In genomic region chr1:115300087-115300856, GRCh38 we compare ENCODE assay signal across 15 cellular contexts. TPM values are rescaled to one million over a fixed set of nuclear protein-coding genes. Genes with fewer than 3 reads are reported as not detected.
DNase-seq lines count a peak whose midpoint lies in the region; ATAC-seq and TF ChIP-seq lines count a peak whose summit lies in the region.
"Had no signal": no experiment of that assay in that cellular context is flagged by ENCODE, and none has a peak within 500 bp of the region (broad histone marks: within the 10 kb centered on the region; RNA-seq: fewer than 3 reads in every experiment).

No MANE protein-coding gene starts in this region.

- intact Hi-C loops in ovary (cut with DNase I), result no loop called here

- no peak overlapping the region for H3K27ac Mint-ChIP-seq in activated T-helper 17 cell treated with anti-CD3 and anti-CD28 coated beads, Interleukin-2, amount 50 U/mL, for 72 hours

- ATAC-seq in GM18498 (IDR thresholded peaks at IDR 0.05; ENCODE audit: unreplicated experiment), result no peak
- ATAC-seq in activated T-helper 17 cell treated with anti-CD3 and anti-CD28 coated beads, Interleukin-2, amount 50 U/mL, for 72 hours (replicated peaks), result no peak
- ATAC-seq: Panc1 had no signal

- no peaks in the 10 kb centered on the region for H3K36me3 Mint-ChIP-seq in activated T-helper 17 cell treated with anti-CD3 and anti-CD28 coated beads, Interleukin-2, amount 50 U/mL, for 72 hours (ENCODE audit: low read depth)

- no peak overlapping the region for H3K4me3 ChIP-seq in AG10803 (ENCODE audit: low read length)
- no peak overlapping the region for H3K4me3 ChIP-seq in SJSA1
- H3K4me3 ChIP-seq in MG63, result no peak overlapping the region
- no peak overlapping the region for H3K4me3 ChIP-seq in ovary
- H3K4me3 ChIP-seq: uterus had no signal

- H3K4me1 ChIP-seq in SJSA1 (replicated peaks) (peaks cover 51% of the 10 kb centered on the region), ovary (ENCODE audit: insufficient read depth) (peaks cover 7% of the 10 kb centered on the region)
- H3K4me1 ChIP-seq: uterus had no signal

- H3K9me3 ChIP-seq in SJSA1 (replicated peaks) (no peaks in the 10 kb centered on the region), MG63 (no peaks in the 10 kb centered on the region; the same call in 1 of the 2 replicates), ovary (no peaks in the 10 kb centered on the region)
- H3K9me3 ChIP-seq: uterus had no signal

- H3K4me3 Mint-ChIP-seq in activated T-helper 17 cell treated with anti-CD3 and anti-CD28 coated beads, Interleukin-2, amount 50 U/mL, for 72 hours, result no peak overlapping the region

- H3K9me3 Mint-ChIP-seq in activated T-helper 17 cell treated with anti-CD3 and anti-CD28 coated beads, Interleukin-2, amount 50 U/mL, for 72 hours, result peaks cover 5% of the 10 kb centered on the region

- no peaks in the 10 kb centered on the region for H3K4me1 Mint-ChIP-seq in activated T-helper 17 cell treated with anti-CD3 and anti-CD28 coated beads, Interleukin-2, amount 50 U/mL, for 72 hours

- no peak for TF ChIP-seq CTCF in AG10803 (conservative IDR thresholded peaks at IDR 0.05; ENCODE audit: low read length)
- no peak for TF ChIP-seq CTCF in ovary (IDR thresholded peaks at IDR 0.05)

- DNase-seq in AG10803 (ENCODE audit: low read depth) (peak; percentile 53), HT1080 (ENCODE audit: low read depth) (peak; percentile 62), SJSA1 (ENCODE audit: low read depth in 1 of 2, low spot score in 2 of 2) (peak in 1 of 2 experiments; percentile 70), glomerular visceral epithelial cell (ENCODE audit: extremely low spot score) (peak; percentile 80), MG63 (no peak), ovary (no peak)
- DNase-seq: activated T-cell treated with anti-CD3 and anti-CD28 coated beads, Interleukin-2, amount 50 U/mL, for 1 hour; anterior cingulate cortex; NCI-H2029; uterus had no signal

- peaks cover 29% of the 10 kb centered on the region for H3K27me3 Mint-ChIP-seq in activated T-helper 17 cell treated with anti-CD3 and anti-CD28 coated beads, Interleukin-2, amount 50 U/mL, for 72 hours

- no peaks in the 10 kb centered on the region for H3K27me3 ChIP-seq in SJSA1 (replicated peaks)
- H3K27me3 ChIP-seq in MG63, result no peaks in the 10 kb centered on the region
- no peaks in the 10 kb centered on the region for H3K27me3 ChIP-seq in ovary
- H3K27me3 ChIP-seq: uterus had no signal

- 70 to 79% (median 71%) methylated on average over 8 of the region's 8 CpGs for WGBS in ovary, 3 donors

- H3K27ac ChIP-seq in SJSA1 (peak overlapping the region; percentile 45), ovary (no peak overlapping the region)
- H3K27ac ChIP-seq: VCaP had no signal

- TF ChIP-seq EP300 in ovary (IDR thresholded peaks at IDR 0.05), result no peak

- H3K36me3 ChIP-seq in SJSA1 (no peaks in the 10 kb centered on the region), MG63 (no peaks in the 10 kb centered on the region), ovary (no peaks in the 10 kb centered on the region)
- H3K36me3 ChIP-seq: uterus had no signal

- TF ChIP-seq POLR2A in ovary (IDR thresholded peaks at IDR 0.05), result no peak

RNA-seq across cellular contexts. Expression of gene NGF, which starts 37.8 kb away (rescaled TPM):
- 0.84 and 0.88 TPM in 2 replicates for total RNA-seq in HT1080 (2014; rRNA removed; shearing (Covaris generic))
- 0.35 TPM in 1 of 2 replicates, not detected in the other for polyA plus RNA-seq in HT1080 (2015; cell fraction: cytosol; rRNA removed)
- polyA plus RNA-seq in HT1080 (2015; cell fraction: nucleus; rRNA removed), result 0.22 and 0.26 TPM in 2 replicates
- 1.3 and 6.0 TPM in 2 replicates for total RNA-seq in SJSA1 (2014; rRNA removed; shearing (Covaris generic))
- total RNA-seq in MG63 (2014; rRNA removed; shearing (Covaris generic); ENCODE audit: low replicate concordance), result 1.2 and 1.3 TPM in 2 replicates
- not detected for total RNA-seq in activated T-helper 17 cell treated with anti-CD3 and anti-CD28 coated beads, Interleukin-2, amount 50 U/mL, for 72 hours
- total RNA-seq in ovary, result 10 to 100 TPM in 6 of 7 donors, 1 to 10 TPM in 1; 3.0 to 43.4 (median 14.1) TPM
- polyA plus RNA-seq in ovary, result 10 to 100 TPM in 1 of 2 donors, 1 to 10 TPM in 1; 9.3 to 42.1 TPM
- total RNA-seq: G401 had no signal

Comparison
In these comparisons a context has a peak if more than half of its experiments do, and no peak if none do; other contexts are left out.
1. DNase-seq: peak in AG10803 (single experiment), HT1080 (single experiment) and glomerular visceral epithelial cell (single experiment); none in MG63 (single experiment) and ovary (0 of 5).